24 cellular contexts compared by ENCODE assay signal in genomic region chr12:115212356-115212755, GRCh38.
"Had no signal": no experiment of that assay in that cellular context is flagged by ENCODE, and none has a peak within 500 bp of the region (broad histone marks: within the 10 kb centered on the region; RNA-seq: fewer than 3 reads in every experiment).

No MANE protein-coding gene starts in this region.

- H3K4me3 ChIP-seq: gastroesophageal sphincter, lower lobe of right lung, right atrium auricular region, sigmoid colon, skin epidermis, spleen, transverse colon, upper lobe of right lung, uterus had no signal

- ATAC-seq: esophagus mucosa; gastroesophageal sphincter; left colon; lower lobe of right lung; natural killer cell; stimulated activated naive B cell treated with anti-CD40 and anti-IgM and Interleukin-4, amounts not matched to agents 10 μg/mL and 1 μg/mL and 100 μg/mL, for 72 hours; upper lobe of right lung had no signal

- H3K27me3 ChIP-seq: gastroesophageal sphincter, right atrium auricular region, sigmoid colon, spleen, transverse colon, upper lobe of right lung, uterus had no signal

- H3K79me2 ChIP-seq: parathyroid adenoma had no signal

- H3K9me3 ChIP-seq: gastroesophageal sphincter, lower lobe of right lung, right atrium auricular region, transverse colon, upper lobe of right lung, uterus had no signal

- H3K9ac ChIP-seq: parathyroid adenoma had no signal

- H3K36me3 ChIP-seq: gastroesophageal sphincter, lower lobe of right lung, right atrium auricular region, sigmoid colon, spleen, transverse colon, upper lobe of right lung, uterus had no signal

- H3K4me1 ChIP-seq: lower lobe of right lung, parathyroid adenoma, transverse colon, upper lobe of right lung, uterus had no signal

- H2AFZ ChIP-seq: parathyroid adenoma had no signal

- H3K27ac ChIP-seq: epithelial cell of prostate, lower lobe of right lung, parathyroid adenoma, right atrium auricular region, spleen, transverse colon, upper lobe of right lung had no signal

- DNase-seq: cerebellar nuclear complex; cortex of kidney; effector CD4-positive, alpha-beta T cell; foreskin fibroblast; hypothalamus; immature natural killer cell; kidney glomerular epithelial cell; left colon; left ventricle myocardium superior; lower lobe of right lung; natural killer cell; occipital lobe; sigmoid colon; spleen; stimulated activated naive B cell treated with anti-CD40 and anti-IgM and Interleukin-4, amounts not matched to agents 10 μg/mL and 1 μg/mL and 100 μg/mL, for 72 hours; transverse colon; upper lobe of right lung; uterus had no signal
